ENCODE assay signal across 8 cellular contexts in genomic region chr6:84220809-84221409, GRCh38. TPM values are rescaled to one million over a fixed set of nuclear protein-coding genes. Genes with fewer than 3 reads are reported as not detected.
A peak's percentile ranks its signal among the peaks of the same experiment; 100 is the strongest.
DNase-seq lines count a peak whose midpoint lies in the region; ATAC-seq and TF ChIP-seq lines count a peak whose summit lies in the region.

No MANE protein-coding gene starts in this region.

- DNase-seq in NCI-H2171 treated with DMSO at 0.1 percent for 48 hours (lab: John Stamatoyannopoulos, UW) (peak; percentile 43), NCI-H2171 (lab: John Stamatoyannopoulos, UW) (no peak), NCI-H1694 (lab: John Stamatoyannopoulos, UW) (peak; percentile 39), endodermal cell (no peak), renal cortical epithelial cell (ENCODE audit: low read depth) (peak; percentile 35), DMS114 treated with DMSO at 0.1 percent for 48 hours (lab: John Stamatoyannopoulos, UW; ENCODE audit: unreplicated experiment) (no peak)

- no peaks in the 10 kb centered on the region for H3K27me3 Mint-ChIP-seq in endodermal cell (ENCODE audit: insufficient read depth)

- TF ChIP-seq CTCF in endodermal cell (conservative IDR thresholded peaks at IDR 0.05) = peak; percentile 79

- WGBS in endodermal cell (ENCODE audit: insufficient coverage in 1 of 2, insufficient read length in 1 of 2), 2 experiments = 81 to 100% methylated on average over 1 to 2 of the region's 3 CpGs

- no peak overlapping the region for H3K9ac ChIP-seq in endodermal cell (ENCODE audit: extremely low read depth, low read length, poor library complexity, severe bottlenecking)

- H3K36me3 Mint-ChIP-seq in endodermal cell (ENCODE audit: low read depth) = peaks cover 2% of the 10 kb centered on the region

- ATAC-seq in HG02623 (IDR thresholded peaks at IDR 0.05; ENCODE audit: unreplicated experiment) (no peak), HG03139 (IDR thresholded peaks at IDR 0.05; ENCODE audit: unreplicated experiment) (no peak)

- H3K27ac ChIP-seq in endodermal cell (ENCODE audit: low read depth, low read length) = no peak overlapping the region

- H3K36me3 ChIP-seq in endodermal cell (ENCODE audit: control insufficient read depth, insufficient read depth, low read length) = peaks cover 16% of the 10 kb centered on the region

- peaks cover 25% of the 10 kb centered on the region for H3K4me1 Mint-ChIP-seq in endodermal cell

- no peak overlapping the region for H3K4me3 Mint-ChIP-seq in endodermal cell

- no peak overlapping the region for H3K4me3 ChIP-seq in endodermal cell (ENCODE audit: low read length)

- H3K27me3 ChIP-seq in endodermal cell (ENCODE audit: control insufficient read depth, insufficient read depth, low read length, poor library complexity, severe bottlenecking) = no peaks in the 10 kb centered on the region

- no peaks in the 10 kb centered on the region for H3K9me3 Mint-ChIP-seq in endodermal cell

- H3K27ac Mint-ChIP-seq in endodermal cell = no peak overlapping the region

- no peaks in the 10 kb centered on the region for H3K9me3 ChIP-seq in endodermal cell (ENCODE audit: control insufficient read depth, low read length)

- no peaks in the 10 kb centered on the region for H3K4me1 ChIP-seq in endodermal cell (ENCODE audit: control insufficient read depth, insufficient read depth, low read length)

RNA-seq across cellular contexts. Expression of gene CEP162, which starts 6.5 kb away (rescaled TPM):
- total RNA-seq in endodermal cell (10 to 100 TPM; 29.7 to 39.2 TPM), renal cortical epithelial cell (5.6 and 20.2 TPM in 2 replicates)
- polyA plus RNA-seq in endodermal cell (2013, experiment 1 of 2) = 11.8 TPM
- 13.9 TPM for polyA plus RNA-seq in endodermal cell (2013, experiment 2 of 2)

Comparison
In these comparisons a context has a peak if more than half of its experiments do, and no peak if none do; other contexts are left out.
1. DNase-seq: peak in NCI-H2171 treated with DMSO at 0.1 percent for 48 hours (single experiment), NCI-H1694 (single experiment) and renal cortical epithelial cell (single experiment); none in NCI-H2171 (single experiment), endodermal cell (single experiment) and DMS114 treated with DMSO at 0.1 percent for 48 hours (single experiment).